In the genomic region with DNA sequence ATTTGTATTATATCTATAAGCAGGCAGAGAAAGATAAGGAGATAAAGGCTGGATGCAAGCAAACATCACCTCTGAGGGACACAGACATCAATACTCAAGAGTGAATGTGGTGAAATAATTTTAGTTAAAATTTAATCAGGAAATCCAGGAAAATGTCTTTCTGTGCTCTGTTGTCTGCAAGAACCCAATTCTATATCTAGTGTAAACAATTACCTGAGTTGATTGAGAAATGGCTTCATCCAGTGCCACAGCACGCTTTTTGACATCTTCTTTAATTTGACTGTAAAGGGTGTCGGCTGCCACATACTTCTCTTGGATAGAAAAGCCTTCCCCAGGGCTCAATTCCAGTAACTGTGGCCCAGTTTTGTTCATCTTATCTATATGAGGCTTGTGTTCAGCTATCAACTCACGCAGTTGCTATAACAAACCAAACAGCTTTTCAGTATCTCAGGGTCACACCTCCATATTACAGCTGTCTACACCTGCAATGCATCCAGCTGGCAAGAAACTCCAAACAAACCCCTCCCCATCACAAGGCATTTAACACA, we compare ENCODE assay signal across 18 cellular contexts.
DNase-seq lines count a peak whose midpoint lies in the region; TF ChIP-seq lines count a peak whose summit lies in the region.
"Had no signal": no experiment of that assay in that cellular context is flagged by ENCODE, and none has a peak within 500 bp of the region (broad histone marks: within the 10 kb centered on the region; RNA-seq: fewer than 3 reads in every experiment).

No MANE protein-coding gene starts in this region.

- no peaks in the 10 kb centered on the region for H3K27me3 ChIP-seq in hepatocyte

- H3K4me2 ChIP-seq in hepatocyte, result no peak overlapping the region

- H3K36me3 Mint-ChIP-seq in brain, result peaks cover 79% of the 10 kb centered on the region
- peaks cover 52% of the 10 kb centered on the region for H3K36me3 Mint-ChIP-seq in type B pancreatic cell
- H3K36me3 Mint-ChIP-seq: naive B cell had no signal

- TF ChIP-seq CTCF in brain (conservative IDR thresholded peaks at IDR 0.05) (no peak), hepatocyte (IDR thresholded peaks at IDR 0.05; ENCODE audit: poor library complexity) (no peak), type B pancreatic cell (conservative IDR thresholded peaks at IDR 0.05) (no peak)

- no peaks in the 10 kb centered on the region for H3K9me3 Mint-ChIP-seq in brain
- H3K9me3 Mint-ChIP-seq in type B pancreatic cell, result no peaks in the 10 kb centered on the region
- H3K9me3 Mint-ChIP-seq: activated CD8-positive, alpha-beta T cell treated with anti-CD3 and anti-CD28 coated beads for 36 hours; naive B cell had no signal

- no peak overlapping the region for H3K4me3 Mint-ChIP-seq in brain
- no peak overlapping the region for H3K4me3 Mint-ChIP-seq in type B pancreatic cell
- H3K4me3 Mint-ChIP-seq: activated CD8-positive, alpha-beta T cell treated with anti-CD3 and anti-CD28 coated beads for 36 hours; naive B cell had no signal

- no peaks in the 10 kb centered on the region for H4K20me1 ChIP-seq in hepatocyte (ENCODE audit: insufficient read depth, poor library complexity, severe bottlenecking)

- H3K9me3 ChIP-seq in hepatocyte (ENCODE audit: low read depth), result no peaks in the 10 kb centered on the region
- H3K9me3 ChIP-seq: prostate gland, thoracic aorta had no signal

- H3K27me3 Mint-ChIP-seq in brain (no peaks in the 10 kb centered on the region), type B pancreatic cell (no peaks in the 10 kb centered on the region)
- H3K27me3 Mint-ChIP-seq: activated CD8-positive, alpha-beta T cell treated with anti-CD3 and anti-CD28 coated beads for 36 hours; naive B cell had no signal

- H3K4me1 Mint-ChIP-seq in brain, result peaks cover 2% of the 10 kb centered on the region
- peaks cover 12% of the 10 kb centered on the region for H3K4me1 Mint-ChIP-seq in type B pancreatic cell (ENCODE audit: unreplicated experiment)

- peak overlapping the region; percentile 68 for H3K27ac ChIP-seq in hepatocyte
- H3K27ac ChIP-seq: HL-60, prostate gland had no signal

- DNase-seq in NCI-H1092 treated with DMSO at 0.1 percent for 48 hours (lab: John Stamatoyannopoulos, UW) (peak; percentile 31), NCI-H1092 (lab: John Stamatoyannopoulos, UW) (no peak), hepatocyte (ENCODE audit: low spot score) (peak; percentile 54), type B pancreatic cell (ENCODE audit: extremely low spot score, unreplicated experiment) (no peak), medulla oblongata (ENCODE audit: extremely low spot score) (no peak), NCI-H2107 (lab: John Stamatoyannopoulos, UW) (no peak)
- no peak for DNase-seq in stimulated activated CD4-positive, alpha-beta T cell treated with anti-CD3 and anti-CD28 coated beads, Interleukin-2, amount 100 ng/mL, for 24 hours
- DNase-seq: 8988T; activated CD8-positive, alpha-beta T cell treated with anti-CD3 and anti-CD28 coated beads for 36 hours; activated effector memory CD4-positive, alpha-beta T cell treated with anti-CD3 and anti-CD28 coated beads, Interleukin-2, amount 50 U/mL, for 16 hours; effector CD4-positive, alpha-beta T cell; HCEC 1CT; naive B cell; NCI-H2029 had no signal

- H3K4me1 ChIP-seq in hepatocyte (ENCODE audit: insufficient read depth), result peaks cover 30% of the 10 kb centered on the region
- H3K4me1 ChIP-seq: prostate gland had no signal

- no peaks in the 10 kb centered on the region for H3K9me2 ChIP-seq in hepatocyte (replicated peaks; ENCODE audit: insufficient read depth)

- 48% methylated on average over 3 of the region's 3 CpGs for WGBS in hepatocyte (ENCODE audit: low lambda C conversion rate, missing lambda C conversion rate)

- H3K36me3 ChIP-seq in hepatocyte (replicated peaks; ENCODE audit: insufficient read depth, low read depth), result no peaks in the 10 kb centered on the region
- H3K36me3 ChIP-seq: prostate gland had no signal

- H3K27ac Mint-ChIP-seq in brain, result peak overlapping the region in 3 of 5 experiments; percentile 1 to 19 (median 4)
- peak overlapping the region; percentile 29 for H3K27ac Mint-ChIP-seq in type B pancreatic cell
- H3K27ac Mint-ChIP-seq: activated CD8-positive, alpha-beta T cell treated with anti-CD3 and anti-CD28 coated beads for 36 hours; naive B cell had no signal

- no peak overlapping the region for H3K4me3 ChIP-seq in hepatocyte
- H3K4me3 ChIP-seq: prostate gland, thoracic aorta had no signal

- H2AFZ ChIP-seq in hepatocyte, result no peak overlapping the region

- H3K79me2 ChIP-seq in hepatocyte, result no peaks in the 10 kb centered on the region

Comparison
In these comparisons a context has a peak if more than half of its experiments do, and no peak if none do; other contexts are left out.
1. DNase-seq: peak in NCI-H1092 treated with DMSO at 0.1 percent for 48 hours (single experiment) and hepatocyte (single experiment); none in NCI-H1092 (single experiment), type B pancreatic cell (single experiment), stimulated activated CD4-positive, alpha-beta T cell treated with anti-CD3 and anti-CD28 coated beads, Interleukin-2, amount 100 ng/mL, for 24 hours (0 of 2), medulla oblongata (single experiment) and NCI-H2107 (single experiment).